ENCODE assay signal across 8 cellular contexts in the genomic region with DNA sequence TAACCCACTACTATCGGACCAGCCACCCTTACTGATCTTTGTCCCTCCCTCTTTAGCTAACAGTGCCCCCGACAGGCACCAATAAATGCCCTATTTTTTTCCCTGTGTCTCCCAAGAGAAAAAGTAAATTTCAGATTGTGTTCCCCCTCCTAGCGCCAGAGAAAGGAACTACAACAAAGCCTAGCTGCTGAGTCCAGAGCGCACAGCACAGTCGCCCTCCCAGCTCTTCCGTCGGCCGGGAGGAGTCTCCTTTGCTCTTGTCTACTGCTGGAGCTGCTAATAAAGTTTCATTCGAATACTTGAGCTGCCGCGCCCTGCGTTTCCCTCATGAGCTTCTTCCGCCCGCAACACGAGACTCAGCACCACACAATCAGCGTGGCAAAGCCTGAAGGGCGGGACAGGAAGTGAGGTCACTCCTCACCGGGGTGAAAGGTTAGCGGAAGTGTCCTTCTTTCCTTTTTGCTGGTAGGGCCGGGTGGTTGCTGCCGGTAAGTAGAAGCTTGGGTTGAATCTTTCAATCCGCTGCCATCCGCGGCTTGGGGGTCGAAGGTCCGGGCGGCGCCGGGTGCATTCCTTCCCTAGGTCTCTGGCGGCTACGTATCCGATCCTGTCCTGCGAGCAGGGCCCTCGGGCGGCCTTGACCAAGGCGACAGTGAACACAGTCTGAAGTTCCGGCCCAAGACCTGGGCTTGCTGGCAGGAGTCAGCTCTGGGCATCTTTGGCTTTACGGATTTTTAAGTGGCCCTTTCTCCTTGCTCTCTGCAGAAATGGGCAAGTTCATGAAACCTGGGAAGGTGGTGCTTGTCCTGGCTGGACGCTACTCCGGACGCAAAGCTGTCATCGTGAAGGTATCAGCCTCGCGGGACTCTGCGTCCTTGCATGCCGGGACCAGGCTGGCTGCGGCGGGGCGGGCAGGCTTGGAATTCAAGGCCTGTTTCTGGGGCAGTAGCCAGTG. TPM values are rescaled to one million over a fixed set of nuclear protein-coding genes. Genes with fewer than 3 reads are reported as not detected.
DNase-seq lines count a peak whose midpoint lies in the region; ATAC-seq and TF ChIP-seq lines count a peak whose summit lies in the region.

RPL27 (plus strand) TSS at position 436 of the 955 bp plus-strand sequence; CDS start at position 768, 332 bp downstream.

- peaks cover 0 to 37% (median 10%) of the 10 kb centered on the region in 4 donors for H3K36me3 ChIP-seq in right lobe of liver

- peak within 1 kb of the TSS; percentile 96 to 99 (median 99) for H3K27ac Mint-ChIP-seq in CD14-positive monocyte

- peaks cover 50 to 58% of the 10 kb centered on the region in 2 donors for H3K36me3 Mint-ChIP-seq in CD14-positive monocyte

- WGBS in right lobe of liver (ENCODE audit: insufficient coverage, low coverage, low lambda C conversion rate, missing lambda C conversion rate) = under 1% methylated on average over 40 of the region's 49 CpGs

- peak within 1 kb of the TSS; percentile 91 to 99 for H3K4me3 Mint-ChIP-seq in CD14-positive monocyte

- ATAC-seq in GM19372 (IDR thresholded peaks at IDR 0.05; ENCODE audit: low read depth, unreplicated experiment) (peak; percentile 90), HG03565 (IDR thresholded peaks at IDR 0.05; ENCODE audit: unreplicated experiment) (peak; percentile 83), right lobe of liver (peak; percentile 95 to 97 (median 96))

- TF ChIP-seq CTCF in CD14-positive monocyte (IDR thresholded peaks at IDR 0.05) (peak; percentile 95), dorsolateral prefrontal cortex (IDR thresholded peaks at IDR 0.05 in 54 of 56, conservative IDR thresholded peaks at IDR 0.05 in 2 of 56; ENCODE audit: low read depth in 1 of 56, partially characterized antibody in 56 of 56) (peak; percentile 84 to 100 (median 95)), right lobe of liver (IDR thresholded peaks at IDR 0.05) (peak; percentile 77 to 92 (median 88))

- no peaks in the 10 kb centered on the region for H3K27me3 ChIP-seq in dorsolateral prefrontal cortex
- no peaks in the 10 kb centered on the region for H3K27me3 ChIP-seq in right lobe of liver

- H3K27ac ChIP-seq in dorsolateral prefrontal cortex (peak within 1 kb of the TSS; percentile 55 to 95 (median 86)), right lobe of liver (peak within 1 kb of the TSS; percentile 71 to 85 (median 71))

- H3K27me3 Mint-ChIP-seq in CD14-positive monocyte (ENCODE audit: low read depth in 3 of 3) = peaks cover 0 to 3% (median 0%) of the 10 kb centered on the region in 3 donors

- DNase-seq in CD14-positive monocyte (ENCODE audit: low spot score) (peak; percentile 99), NCI-H774 (lab: John Stamatoyannopoulos, UW) (peak; percentile 100), dorsolateral prefrontal cortex (peak; percentile 97 to 100 (median 99)), right lobe of liver (peak; percentile 96 to 98 (median 98))
- peak; percentile 96 to 97 for DNase-seq in activated CD4-positive, alpha-beta T cell treated with anti-CD3 and anti-CD28 coated beads, Interleukin-2, amount 50 U/mL, for 48 hours
- peak; percentile 90 to 95 for DNase-seq in stimulated activated CD4-positive, alpha-beta T cell treated with anti-CD3 and anti-CD28 coated beads, Interleukin-4, amount 100 ng/mL, for 48 hours (ENCODE audit: low read depth in 2 of 2)

- no peaks in the 10 kb centered on the region for H3K9me3 Mint-ChIP-seq in CD14-positive monocyte

- H3K4me1 ChIP-seq in right lobe of liver = peaks cover 0 to 18% (median 9%) of the 10 kb centered on the region in 4 donors

- H3K4me1 Mint-ChIP-seq in CD14-positive monocyte = peaks cover 45% of the 10 kb centered on the region

- H3K4me3 ChIP-seq in dorsolateral prefrontal cortex (peak within 1 kb of the TSS; percentile 63 to 97 (median 80)), right lobe of liver (peak within 1 kb of the TSS; percentile 75 to 87 (median 79))

- intact Hi-C loops in CD14-positive monocyte (cut with micrococcal nuclease) (loop anchor here (5.0 to 10.0 kb wide), 3 partner anchors 153 to 431 kb away; partner anchors contain the start of genes AOC2 (in 2 of the 2) and MLX (in 1 of the 2)), dorsolateral prefrontal cortex (cut with DNase I) (loop anchor here (1.0 to 10.0 kb wide), 6 partner anchors 17 to 487 kb away; partner anchors contain the start of genes AARSD1 (in 1 of the 2), AOC2 (in 1 of the 2), BRCA1 (in 1 of the 2) and DHX8 (in 1 of the 2)), right lobe of liver (cut with DNase I) (loop anchor here in 1 of 2 donors (10.0 kb wide), 1 partner anchor 127 kb away; the partner anchor contains the start of gene BRCA1)

- no peaks in the 10 kb centered on the region for H3K9me3 ChIP-seq in right lobe of liver

- TF ChIP-seq POLR2A in right lobe of liver (IDR thresholded peaks at IDR 0.05) = peak; percentile 77

RNA-seq across cellular contexts. Expression of gene RPL27, which starts in this region (rescaled TPM):
- polyA plus RNA-seq in CD14-positive monocyte = 1,000 to 10,000 TPM; 1,073 to 1,232 TPM
- total RNA-seq in dorsolateral prefrontal cortex (100 to 1,000 TPM; 211 to 416 (median 275) TPM), right lobe of liver (100 to 1,000 TPM; 229 to 528 (median 316) TPM)

Comparison
In these comparisons a context has a peak if more than half of its experiments do, and no peak if none do; other contexts are left out.
1. Peak in every context shown above with its lines: DNase-seq, ATAC-seq, H3K4me3 ChIP-seq and H3K27ac ChIP-seq.